23 cellular contexts compared by ENCODE assay signal in the genomic region with DNA sequence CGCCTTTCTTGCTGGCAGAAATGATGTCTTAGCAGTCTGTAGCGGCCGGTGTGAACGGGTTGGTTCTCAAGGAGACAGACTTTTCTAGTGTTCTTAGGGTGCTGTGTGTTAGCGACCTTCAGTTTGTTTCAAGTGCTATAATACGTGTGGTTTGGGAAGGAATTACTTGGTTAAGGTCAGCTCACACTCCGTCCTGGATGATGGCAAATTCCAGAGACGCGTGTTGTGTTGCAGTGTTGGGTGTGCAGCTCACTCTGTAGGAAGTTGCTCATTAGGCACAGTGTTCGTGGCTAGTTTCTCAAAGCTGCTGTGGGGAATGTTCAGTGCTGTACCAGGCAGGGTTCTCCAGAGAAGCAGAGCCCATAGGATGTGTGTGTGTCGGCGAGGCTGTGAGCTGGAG. TPM values are rescaled to one million over a fixed set of nuclear protein-coding genes. Genes with fewer than 3 reads are reported as not detected.
DNase-seq lines count a peak whose midpoint lies in the region; ATAC-seq and TF ChIP-seq lines count a peak whose summit lies in the region.
"Had no signal": no experiment of that assay in that cellular context is flagged by ENCODE, and none has a peak within 500 bp of the region (broad histone marks: within the 10 kb centered on the region; RNA-seq: fewer than 3 reads in every experiment).

No MANE protein-coding gene starts in this region.

- no peak overlapping the region for H3K4me3 Mint-ChIP-seq in activated naive CD8-positive, alpha-beta T cell treated with anti-CD3 and anti-CD28 coated beads, Interleukin-2, amount 10 ng/mL, durations not matched to agents 7 days and 5 days
- H3K4me3 Mint-ChIP-seq in activated naive CD8-positive, alpha-beta T cell treated with anti-CD3 and anti-CD28 coated beads, Interleukin-2, amount 50 U/mL, for 24 hours = no peak overlapping the region
- no peak overlapping the region for H3K4me3 Mint-ChIP-seq in endothelial cell (ENCODE audit: unreplicated experiment)
- H3K4me3 Mint-ChIP-seq: activated CD8-positive, alpha-beta T cell treated with anti-CD3 and anti-CD28 coated beads for 36 hours; activated naive CD8-positive, alpha-beta T cell; activated T-cell treated with anti-CD3 and anti-CD28 coated beads, Interleukin-2, amount 50 U/mL, for 4 hours; CD14-positive monocyte; stimulated activated naive B cell treated with anti-CD40 and anti-IgM and Interleukin-4, amounts not matched to agents 10 μg/mL and 1 μg/mL and 100 μg/mL, for 72 hours had no signal

- H3K9ac ChIP-seq in adipocyte (ENCODE audit: low read length) (peak overlapping the region; percentile 46), subcutaneous abdominal adipose tissue (ENCODE audit: low read length in 5 of 5) (no peak overlapping the region)

- H3K27me3 ChIP-seq in adipocyte (replicated peaks; ENCODE audit: control insufficient read depth, insufficient read depth, low read length) (no peaks in the 10 kb centered on the region), subcutaneous abdominal adipose tissue (ENCODE audit: control insufficient read depth in 5 of 5, insufficient read depth in 4 of 5, low read length in 5 of 5) (no peaks in the 10 kb centered on the region)
- H3K27me3 ChIP-seq: foreskin keratinocyte, neutrophil, tibial nerve had no signal

- peak overlapping the region; percentile 54 for H3K4me3 ChIP-seq in adipocyte (ENCODE audit: low read length)
- H3K4me3 ChIP-seq in fibroblast of the aortic adventitia (ENCODE audit: low read depth, low read length) = peak overlapping the region; percentile 36
- H3K4me3 ChIP-seq in subcutaneous abdominal adipose tissue (ENCODE audit: low read depth in 1 of 5, low read length in 5 of 5) = peak overlapping the region in 3 of 5 donors; percentile 25 to 43 (median 28)
- H3K4me3 ChIP-seq: tibial nerve had no signal

- no peak for ATAC-seq in activated naive CD8-positive, alpha-beta T cell treated with anti-CD3 and anti-CD28 coated beads, Interleukin-2, amount 10 ng/mL, durations not matched to agents 7 days and 5 days (ENCODE audit: low read depth)
- no peak for ATAC-seq in activated naive CD8-positive, alpha-beta T cell treated with anti-CD3 and anti-CD28 coated beads, Interleukin-2, amount 50 U/mL, for 24 hours
- ATAC-seq: activated CD8-positive, alpha-beta T cell treated with anti-CD3 and anti-CD28 coated beads for 36 hours; activated T-cell treated with anti-CD3 and anti-CD28 coated beads, Interleukin-2, amount 50 U/mL, for 4 hours; foreskin keratinocyte; stimulated activated naive B cell treated with anti-CD40 and anti-IgM and Interleukin-4, amounts not matched to agents 10 μg/mL and 1 μg/mL and 100 μg/mL, for 72 hours had no signal

- TF ChIP-seq CTCF in fibroblast of the aortic adventitia (IDR thresholded peaks at IDR 0.05; ENCODE audit: insufficient read depth, low read length) (no peak), endothelial cell (IDR thresholded peaks at IDR 0.05; ENCODE audit: unreplicated experiment) (no peak)

- H3K27ac Mint-ChIP-seq in activated naive CD8-positive, alpha-beta T cell treated with anti-CD3 and anti-CD28 coated beads, Interleukin-2, amount 10 ng/mL, durations not matched to agents 7 days and 5 days = peak overlapping the region; percentile 7
- no peak overlapping the region for H3K27ac Mint-ChIP-seq in activated naive CD8-positive, alpha-beta T cell treated with anti-CD3 and anti-CD28 coated beads, Interleukin-2, amount 50 U/mL, for 24 hours
- H3K27ac Mint-ChIP-seq in endothelial cell (ENCODE audit: unreplicated experiment) = no peak overlapping the region
- H3K27ac Mint-ChIP-seq: activated CD8-positive, alpha-beta T cell treated with anti-CD3 and anti-CD28 coated beads for 36 hours; stimulated activated naive B cell treated with anti-CD40 and anti-IgM and Interleukin-4, amounts not matched to agents 10 μg/mL and 1 μg/mL and 100 μg/mL, for 72 hours had no signal

- H3K9me3 ChIP-seq in adipocyte (ENCODE audit: control insufficient read depth, low read length) (no peaks in the 10 kb centered on the region), subcutaneous abdominal adipose tissue (ENCODE audit: control insufficient read depth in 5 of 5, low read length in 5 of 5) (peaks cover 0 to 4% (median 0%) of the 10 kb centered on the region in 5 donors)
- H3K9me3 ChIP-seq: neutrophil, tibial nerve had no signal

- no peaks in the 10 kb centered on the region for H3K27me3 Mint-ChIP-seq in activated naive CD8-positive, alpha-beta T cell treated with anti-CD3 and anti-CD28 coated beads, Interleukin-2, amount 10 ng/mL, durations not matched to agents 7 days and 5 days
- no peaks in the 10 kb centered on the region for H3K27me3 Mint-ChIP-seq in activated naive CD8-positive, alpha-beta T cell treated with anti-CD3 and anti-CD28 coated beads, Interleukin-2, amount 50 U/mL, for 24 hours
- H3K27me3 Mint-ChIP-seq in endothelial cell (ENCODE audit: unreplicated experiment) = peaks cover 17% of the 10 kb centered on the region
- H3K27me3 Mint-ChIP-seq: activated CD8-positive, alpha-beta T cell treated with anti-CD3 and anti-CD28 coated beads for 36 hours; activated naive CD8-positive, alpha-beta T cell; stimulated activated naive B cell treated with anti-CD40 and anti-IgM and Interleukin-4, amounts not matched to agents 10 μg/mL and 1 μg/mL and 100 μg/mL, for 72 hours had no signal

- H3K4me1 ChIP-seq in adipocyte (ENCODE audit: control insufficient read depth, insufficient read depth, low read length) (peaks cover 19% of the 10 kb centered on the region), subcutaneous abdominal adipose tissue (ENCODE audit: control insufficient read depth in 5 of 5, insufficient read depth in 5 of 5, low read length in 5 of 5) (peaks cover 12 to 31% (median 23%) of the 10 kb centered on the region in 5 donors)
- H3K4me1 ChIP-seq: foreskin keratinocyte had no signal

- H3K36me3 ChIP-seq in adipocyte (ENCODE audit: control insufficient read depth, insufficient read depth, low read length, severe bottlenecking) = no peaks in the 10 kb centered on the region
- H3K36me3 ChIP-seq in subcutaneous abdominal adipose tissue (ENCODE audit: control insufficient read depth in 5 of 5, insufficient read depth in 5 of 5, low read length in 5 of 5) = peaks cover 0 to 44% (median 20%) of the 10 kb centered on the region in 5 donors

- no peak overlapping the region for H3K27ac ChIP-seq in subcutaneous abdominal adipose tissue (ENCODE audit: low read depth, low read length)
- H3K27ac ChIP-seq: foreskin keratinocyte, neutrophil had no signal

- H3K4me1 Mint-ChIP-seq in activated naive CD8-positive, alpha-beta T cell treated with anti-CD3 and anti-CD28 coated beads, Interleukin-2, amount 10 ng/mL, durations not matched to agents 7 days and 5 days = peaks cover 6% of the 10 kb centered on the region
- H3K4me1 Mint-ChIP-seq in activated naive CD8-positive, alpha-beta T cell treated with anti-CD3 and anti-CD28 coated beads, Interleukin-2, amount 50 U/mL, for 24 hours = peaks cover 3% of the 10 kb centered on the region
- H3K4me1 Mint-ChIP-seq in endothelial cell (ENCODE audit: unreplicated experiment) = peaks cover 2% of the 10 kb centered on the region
- H3K4me1 Mint-ChIP-seq: CD14-positive monocyte had no signal

- H3K9me3 Mint-ChIP-seq in activated naive CD8-positive, alpha-beta T cell treated with anti-CD3 and anti-CD28 coated beads, Interleukin-2, amount 10 ng/mL, durations not matched to agents 7 days and 5 days = peaks cover 2% of the 10 kb centered on the region
- peaks cover 4% of the 10 kb centered on the region for H3K9me3 Mint-ChIP-seq in activated naive CD8-positive, alpha-beta T cell treated with anti-CD3 and anti-CD28 coated beads, Interleukin-2, amount 50 U/mL, for 24 hours
- peaks cover 5% of the 10 kb centered on the region for H3K9me3 Mint-ChIP-seq in endothelial cell (ENCODE audit: unreplicated experiment)
- H3K9me3 Mint-ChIP-seq: activated T-cell treated with anti-CD3 and anti-CD28 coated beads, Interleukin-2, amount 50 U/mL, for 4 hours had no signal

- POLR2A ChIA-PET in activated naive CD8-positive, alpha-beta T cell treated with anti-CD3 and anti-CD28 coated beads, Interleukin-2, amount 10 ng/mL, durations not matched to agents 7 days and 5 days (lab: Charles Lee) = no interaction called here

- peaks cover 24% of the 10 kb centered on the region for H3K36me3 Mint-ChIP-seq in activated naive CD8-positive, alpha-beta T cell treated with anti-CD3 and anti-CD28 coated beads, Interleukin-2, amount 10 ng/mL, durations not matched to agents 7 days and 5 days
- peaks cover 16% of the 10 kb centered on the region for H3K36me3 Mint-ChIP-seq in activated naive CD8-positive, alpha-beta T cell treated with anti-CD3 and anti-CD28 coated beads, Interleukin-2, amount 50 U/mL, for 24 hours (ENCODE audit: low read depth)
- H3K36me3 Mint-ChIP-seq in endothelial cell (ENCODE audit: low read depth, unreplicated experiment) = peaks cover 29% of the 10 kb centered on the region

- no peak for DNase-seq in activated naive CD8-positive, alpha-beta T cell treated with anti-CD3 and anti-CD28 coated beads, Interleukin-2, amount 10 ng/mL, durations not matched to agents 7 days and 5 days
- no peak for DNase-seq in activated naive CD8-positive, alpha-beta T cell treated with anti-CD3 and anti-CD28 coated beads, Interleukin-2, amount 50 U/mL, for 24 hours
- no peak for DNase-seq in adipocyte (ENCODE audit: low read depth)
- DNase-seq in fibroblast of the aortic adventitia (ENCODE audit: low read depth) = peak; percentile 64
- DNase-seq in islet precursor cell = no peak
- no peak for DNase-seq in endothelial cell (ENCODE audit: low spot score)
- no peak for DNase-seq in activated T-cell treated with anti-CD3 and anti-CD28 coated beads for 4 hours
- DNase-seq: activated CD8-positive, alpha-beta T cell treated with anti-CD3 and anti-CD28 coated beads for 36 hours; activated T-cell treated with anti-CD3 and anti-CD28 coated beads, Interleukin-2, amount 50 U/mL, for 4 hours; caudate nucleus; foreskin keratinocyte; kidney glomerular epithelial cell; midbrain; NCI-H187; NCI-H446; stimulated activated naive B cell treated with anti-CD40 and anti-IgM and Interleukin-4, amounts not matched to agents 10 μg/mL and 1 μg/mL and 100 μg/mL, for 72 hours had no signal

RNA-seq across cellular contexts. Expression of gene ZNF750, which starts 37.7 kb away (rescaled TPM):
- not detected for total RNA-seq in activated naive CD8-positive, alpha-beta T cell treated with anti-CD3 and anti-CD28 coated beads, Interleukin-2, amount 10 ng/mL, durations not matched to agents 7 days and 5 days
- total RNA-seq in fibroblast of the aortic adventitia (ENCODE audit: low replicate concordance) = 0.16 TPM in 1 of 2 replicates, not detected in the other
- 0.31 TPM for total RNA-seq in endothelial cell (ENCODE audit: unreplicated experiment)
- total RNA-seq: activated CD8-positive, alpha-beta T cell treated with anti-CD3 and anti-CD28 coated beads for 36 hours; activated T-cell treated with anti-CD3 and anti-CD28 coated beads, Interleukin-2, amount 50 U/mL, for 4 hours; H4; T-helper 1 cell treated with Interleukin-12 subunit alpha and Interleukin-12 subunit beta and Interleukin-4 antibody, amounts not matched to agents 30 ng/mL and 1 ng/mL, for 36 hours; tibial nerve had no signal

RNA-seq across cellular contexts. Expression of gene TBCD, which starts 50.3 kb away (rescaled TPM):
- 100 to 1,000 TPM; 181 to 186 TPM for total RNA-seq in activated naive CD8-positive, alpha-beta T cell treated with anti-CD3 and anti-CD28 coated beads, Interleukin-2, amount 10 ng/mL, durations not matched to agents 7 days and 5 days
- total RNA-seq in fibroblast of the aortic adventitia (ENCODE audit: low replicate concordance) = 39.5 and 80.3 TPM in 2 replicates
- total RNA-seq in endothelial cell (ENCODE audit: unreplicated experiment) = 207 TPM
